ENCODE assay signal across 8 cellular contexts in genomic region chr16:68445458-68445857, GRCh38. TPM values are rescaled to one million over a fixed set of nuclear protein-coding genes. Genes with fewer than 3 reads are reported as not detected.
DNase-seq lines count a peak whose midpoint lies in the region; ATAC-seq, FAIRE-seq and TF ChIP-seq lines count a peak whose summit lies in the region.

No MANE protein-coding gene starts in this region.

- H3K4me3 Mint-ChIP-seq in CD14-positive monocyte: no peak overlapping the region

- H3K36me3 Mint-ChIP-seq in CD14-positive monocyte: peaks cover 0 to 4% of the 10 kb centered on the region in 2 donors

- peaks cover 4 to 13% (median 8%) of the 10 kb centered on the region in 7 donors for H3K9me3 Mint-ChIP-seq in CD14-positive monocyte

- FAIRE-seq in GM19239 (lab: Jason Lieb, UNC): peak; percentile 93

- DNase-seq in CD14-positive monocyte (ENCODE audit: low spot score) (peak; percentile 79), GM19239 (ENCODE audit: insufficient read length, low spot score) (peak; percentile 63), NCI-H2171 (lab: John Stamatoyannopoulos, UW) (peak; percentile 44), iris pigment epithelial cell (ENCODE audit: low read depth) (peak; percentile 47), left cardiac atrium (no peak)
- peak; percentile 42 to 60 for DNase-seq in activated CD4-positive, alpha-beta T cell treated with anti-CD3 and anti-CD28 coated beads, Interleukin-2, amount 50 U/mL, for 48 hours

- ATAC-seq in HG03439 (IDR thresholded peaks at IDR 0.05; ENCODE audit: unreplicated experiment) (no peak), left cardiac atrium (no peak), HG02973 (IDR thresholded peaks at IDR 0.05; ENCODE audit: unreplicated experiment) (no peak)

- H3K27ac Mint-ChIP-seq in CD14-positive monocyte: no peak overlapping the region

- intact Hi-C loops in CD14-positive monocyte (cut with micrococcal nuclease): loop anchor here (2.0 kb wide), 1 partner anchor 65 kb away; no protein-coding TSS in a partner anchor
- intact Hi-C loops in left cardiac atrium (cut with DNase I): no loop called here

- peaks cover 25% of the 10 kb centered on the region for H3K4me1 Mint-ChIP-seq in CD14-positive monocyte

- peak; percentile 81 for TF ChIP-seq CTCF in CD14-positive monocyte (IDR thresholded peaks at IDR 0.05)

- peaks cover 24 to 45% (median 45%) of the 10 kb centered on the region in 3 donors for H3K27me3 Mint-ChIP-seq in CD14-positive monocyte (ENCODE audit: low read depth in 3 of 3)

RNA-seq across cellular contexts. Expression of gene SMPD3, which starts 2.9 kb away (rescaled TPM):
- polyA plus RNA-seq in CD14-positive monocyte: under 1 TPM; 0.40 to 0.51 TPM
- total RNA-seq in left cardiac atrium: 1 to 10 TPM; 1.3 to 2.2 TPM

Comparison
In these comparisons a context has a peak if more than half of its experiments do, and no peak if none do; other contexts are left out.
1. intact Hi-C loops: an anchor here in CD14-positive monocyte (2.0 kb wide); none called in left cardiac atrium.